2 cellular contexts compared by ENCODE assay signal in the genomic region with DNA sequence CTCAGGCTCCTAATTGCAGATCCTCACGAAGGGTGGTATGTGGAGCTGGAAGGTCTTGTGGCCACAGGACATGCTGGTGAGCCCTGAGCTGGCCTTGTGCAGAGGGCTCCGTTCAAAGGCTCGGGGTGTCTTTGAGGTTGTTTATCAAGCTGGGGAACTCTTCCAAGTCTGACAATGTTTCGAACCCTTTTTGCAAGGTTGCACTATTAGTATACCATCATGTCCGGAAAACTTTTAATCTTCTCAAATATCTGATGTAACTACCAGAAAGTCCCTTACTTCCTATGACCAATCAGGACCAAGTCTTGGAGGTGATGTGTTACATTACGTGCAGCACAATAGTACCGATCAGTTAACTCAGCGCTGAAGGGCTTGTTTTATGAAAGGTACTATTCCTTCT.
A peak's percentile ranks its signal among the peaks of the same experiment; 100 is the strongest.
TF ChIP-seq lines count a peak whose summit lies in the region.

No MANE protein-coding gene starts in this region.

TF ChIP-seq in A549, 52 proteins besides CTCF, POLR2A, EP300 and RAD21:
- peak; percentile 74 for TF ChIP-seq MAFK (IDR thresholded peaks at IDR 0.05; ENCODE audit: partially characterized antibody)
- TF ChIP-seq, protein P1, sequence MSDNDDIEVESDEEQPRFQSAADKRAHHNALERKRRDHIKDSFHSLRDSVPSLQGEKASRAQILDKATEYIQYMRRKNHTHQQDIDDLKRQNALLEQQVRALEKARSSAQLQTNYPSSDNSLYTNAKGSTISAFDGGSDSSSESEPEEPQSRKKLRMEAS (IDR thresholded peaks at IDR 0.05): no peak

TF ChIP-seq in K562, 482 proteins besides CTCF, POLR2A, EP300 and RAD21:
- peak; percentile 39; the same call in 1 of the 2 replicates for TF ChIP-seq C11orf30 (IDR thresholded peaks at IDR 0.05; ENCODE audit: low read depth)
- no peak for TF ChIP-seq ZNF764 (CRISPR knock-in tag; IDR thresholded peaks at IDR 0.05; ENCODE audit: low read depth)
- peak; percentile 30; the same call in 1 of the 2 replicates for TF ChIP-seq ZNF316 (IDR thresholded peaks at IDR 0.05)
- peak; percentile 25; the same call in 1 of the 2 replicates for TF ChIP-seq MAFG (tag; conservative IDR thresholded peaks at IDR 0.05)
